Comparison of ENCODE assay signal across 8 cellular contexts in the genomic region with DNA sequence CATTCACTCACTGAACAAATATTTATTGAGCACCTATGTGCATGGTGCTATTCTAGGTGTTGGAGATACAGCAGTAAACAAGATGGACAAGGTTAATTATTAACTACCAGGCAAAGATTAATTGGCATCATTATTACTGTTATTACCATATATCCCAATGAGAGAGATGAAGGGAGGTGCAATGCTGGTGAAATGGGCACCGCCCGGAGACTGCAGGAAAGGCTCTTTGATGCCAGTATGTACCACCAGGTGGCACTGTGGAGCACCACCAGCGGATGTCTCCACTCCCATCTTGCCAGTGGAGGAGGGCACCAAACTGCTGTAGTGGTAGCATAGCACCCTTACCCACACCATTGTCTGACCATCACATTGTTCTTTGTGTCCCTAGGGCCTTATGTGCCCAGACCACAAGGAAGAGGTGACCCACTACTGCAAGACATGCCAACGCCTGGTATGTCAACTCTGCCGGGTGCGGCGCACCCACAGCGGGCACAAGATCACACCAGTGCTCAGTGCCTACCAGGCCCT.
DNase-seq lines count a peak whose midpoint lies in the region; ATAC-seq and TF ChIP-seq lines count a peak whose summit lies in the region.

No MANE protein-coding gene starts in this region.

- H3K27ac Mint-ChIP-seq in stimulated activated effector memory CD8-positive, alpha-beta T cell treated with anti-CD3 and anti-CD28 coated beads, Interleukin-12 subunit alpha, Interleukin-12 subunit beta, amount 100 ng/mL, for 72 hours, result peak overlapping the region; percentile 13

- H3K9ac ChIP-seq in mucosa of stomach (ENCODE audit: low read length), result peak overlapping the region; percentile 1

- peak overlapping the region; percentile 13 for H3K4me3 Mint-ChIP-seq in stimulated activated effector memory CD8-positive, alpha-beta T cell treated with anti-CD3 and anti-CD28 coated beads, Interleukin-12 subunit alpha, Interleukin-12 subunit beta, amount 100 ng/mL, for 72 hours

- H3K4me3 ChIP-seq in epithelial cell of esophagus (ENCODE audit: low read length), result no peak overlapping the region
- no peak overlapping the region for H3K4me3 ChIP-seq in mucosa of stomach (ENCODE audit: low read length)

- H3K36me3 ChIP-seq in KOPT-K1 (ENCODE audit: insufficient read depth, low read length) (peaks cover 28% of the 10 kb centered on the region), mucosa of stomach (ENCODE audit: control insufficient read depth, insufficient read depth, low read length) (no peaks in the 10 kb centered on the region)

- peaks cover 4% of the 10 kb centered on the region for H3K27me3 ChIP-seq in mucosa of stomach (ENCODE audit: control insufficient read depth, insufficient read depth, low read length)

- peaks cover 52% of the 10 kb centered on the region for H3K36me3 Mint-ChIP-seq in stimulated activated effector memory CD8-positive, alpha-beta T cell treated with anti-CD3 and anti-CD28 coated beads, Interleukin-12 subunit alpha, Interleukin-12 subunit beta, amount 100 ng/mL, for 72 hours

- no peaks in the 10 kb centered on the region for H3K9me3 Mint-ChIP-seq in stimulated activated effector memory CD8-positive, alpha-beta T cell treated with anti-CD3 and anti-CD28 coated beads, Interleukin-12 subunit alpha, Interleukin-12 subunit beta, amount 100 ng/mL, for 72 hours

- TF ChIP-seq POLR2A in GM18505 (IDR thresholded peaks at IDR 0.05; ENCODE audit: borderline replicate concordance, extremely low read depth, insufficient read depth, insufficient read length), result no peak

- peak; percentile 48 for ATAC-seq in stimulated activated effector memory CD8-positive, alpha-beta T cell treated with anti-CD3 and anti-CD28 coated beads, Interleukin-12 subunit alpha, Interleukin-12 subunit beta, amount 100 ng/mL, for 72 hours
- ATAC-seq in GM18505 (IDR thresholded peaks at IDR 0.05; ENCODE audit: unreplicated experiment), result no peak

- DNase-seq in DMS 273 treated with DMSO at 0.1 percent for 48 hours (lab: John Stamatoyannopoulos, UW) (peak; percentile 21), OCI-M2 (lab: John Stamatoyannopoulos, UW; ENCODE audit: unreplicated experiment) (peak; percentile 17), epithelial cell of esophagus (ENCODE audit: low read depth) (peak; percentile 78)
- peak; percentile 95 for DNase-seq in activated CD8-positive, alpha-beta memory T cell treated with anti-CD3 and anti-CD28 coated beads, Interleukin-2, amount 50 U/mL, for 48 hours
- DNase-seq in stimulated activated effector memory CD8-positive, alpha-beta T cell treated with anti-CD3 and anti-CD28 coated beads, Interleukin-12 subunit alpha, Interleukin-12 subunit beta, amount 100 ng/mL, for 72 hours (ENCODE audit: low spot score in 2 of 2), result peak; percentile 83 to 94

- no peaks in the 10 kb centered on the region for H3K9me3 ChIP-seq in KOPT-K1 (ENCODE audit: insufficient read depth, low read length, poor library complexity, severe bottlenecking)
- no peaks in the 10 kb centered on the region for H3K9me3 ChIP-seq in mucosa of stomach (ENCODE audit: control insufficient read depth, low read length)

- TF ChIP-seq CTCF in epithelial cell of esophagus (IDR thresholded peaks at IDR 0.05; ENCODE audit: insufficient read depth, low read depth, low read length, missing control alignments), result peak; percentile 95

- H3K27ac ChIP-seq in KOPT-K1 (ENCODE audit: low read depth, low read length, poor library complexity, severe bottlenecking), result peak overlapping the region; percentile 17

- peaks cover 76% of the 10 kb centered on the region for H3K4me1 ChIP-seq in mucosa of stomach (ENCODE audit: control insufficient read depth, insufficient read depth, low read length)

- peaks cover 57% of the 10 kb centered on the region for H3K4me1 Mint-ChIP-seq in stimulated activated effector memory CD8-positive, alpha-beta T cell treated with anti-CD3 and anti-CD28 coated beads, Interleukin-12 subunit alpha, Interleukin-12 subunit beta, amount 100 ng/mL, for 72 hours

Comparison
In these comparisons a context has a peak if more than half of its experiments do, and no peak if none do; other contexts are left out.
1. DNase-seq: peak in every context shown above with its lines; median percentile 95 in activated CD8-positive, alpha-beta memory T cell treated with anti-CD3 and anti-CD28 coated beads, Interleukin-2, amount 50 U/mL, for 48 hours; 88 in stimulated activated effector memory CD8-positive, alpha-beta T cell treated with anti-CD3 and anti-CD28 coated beads, Interleukin-12 subunit alpha, Interleukin-12 subunit beta, amount 100 ng/mL, for 72 hours; 78 in epithelial cell of esophagus; 21 in DMS 273 treated with DMSO at 0.1 percent for 48 hours; 17 in OCI-M2.